In genomic region chr16:29811896-29812665, GRCh38 we compare ENCODE assay signal across 1 cellular context.
TF ChIP-seq lines count a peak whose summit lies in the region.

TSS of gene PRRT2 (plus strand) at chr16:29812193. CDS start at chr16:29813055, 862 bp downstream.

TF ChIP-seq in A549, 52 proteins besides CTCF, POLR2A, EP300 and RAD21 (continued from another document):
- 0 out of 2 replicates have a peak, but pooled peaks have one; percentile 20 for TF ChIP-seq PBX3 (IDR thresholded peaks at IDR 0.05)
TF ChIP-seq in A549: peak in this region for 2.
